ENCODE assay signal across 1 cellular context in genomic region chr19:6464070-6464873, GRCh38.
A peak's percentile ranks its signal among the peaks of the same experiment; 100 is the strongest.
TF ChIP-seq lines count a peak whose summit lies in the region.

Gene CRB3 (plus strand): TSS chr19:6464271. CDS start chr19:6464702, 431 bp downstream.

TF ChIP-seq in HepG2, 621 proteins besides CTCF, POLR2A, EP300 and RAD21 (continued from another document and continues in another):
- TF ChIP-seq IRF1 (CRISPR knock-in tag; IDR thresholded peaks at IDR 0.05; ENCODE audit: low read depth) (no peak), ZNF772 (CRISPR knock-in tag; IDR thresholded peaks at IDR 0.05) (0 out of 2 replicates have a peak, but pooled peaks have one; percentile 33), KLF16 (CRISPR knock-in tag; IDR thresholded peaks at IDR 0.05) (0 out of 4 replicates have a peak, but pooled peaks of 1 of the 2 experiments have one; percentile 22), ATF4 (CRISPR knock-in tag; IDR thresholded peaks at IDR 0.05) (no peak), CHCHD3 (CRISPR knock-in tag; IDR thresholded peaks at IDR 0.05) (no peak), SMAD3 (CRISPR knock-in tag; IDR thresholded peaks at IDR 0.05) (no peak), DZIP1 (CRISPR knock-in tag; IDR thresholded peaks at IDR 0.05) (0 out of 2 replicates have a peak, but pooled peaks have one; percentile 83), ZBTB37 (CRISPR knock-in tag; IDR thresholded peaks at IDR 0.05) (no peak), SIN3B (IDR thresholded peaks at IDR 0.05; ENCODE audit: low read length) (no peak), POLR2AphosphoS5 (IDR thresholded peaks at IDR 0.05; ENCODE audit: low read depth, low read length) (peak; percentile 38; the same call in 1 of the 2 replicates), CSRNP1 (CRISPR knock-in tag; IDR thresholded peaks at IDR 0.05) (0 out of 2 replicates have a peak, but pooled peaks have one; percentile 73), SOX6 (IDR thresholded peaks at IDR 0.05) (no peak), SOX6 (CRISPR knock-in tag; IDR thresholded peaks at IDR 0.05) (peak; percentile 50), MAX (IDR thresholded peaks at IDR 0.05) (peak; percentile 45; the same call in 1 of the 2 replicates), ATF5 (CRISPR knock-in tag; IDR thresholded peaks at IDR 0.05; ENCODE audit: low read depth) (no peak), HDAC1 (CRISPR knock-in tag; IDR thresholded peaks at IDR 0.05) (peak; percentile 63), RARA (CRISPR knock-in tag; IDR thresholded peaks at IDR 0.05) (peak; percentile 4; the same call in 1 of the 2 replicates), MTF1 (CRISPR knock-in tag; IDR thresholded peaks at IDR 0.05) (no peak), SAFB2 (CRISPR knock-in tag; IDR thresholded peaks at IDR 0.05; ENCODE audit: borderline replicate concordance, low read depth) (no peak; the same call in 1 of the 2 replicates), PITX1 (CRISPR knock-in tag; IDR thresholded peaks at IDR 0.05) (no peak; the same call in 1 of the 2 replicates), PHF20 (CRISPR knock-in tag; IDR thresholded peaks at IDR 0.05) (no peak; the same call in 1 of the 2 replicates), DMTF1 (CRISPR knock-in tag; IDR thresholded peaks at IDR 0.05) (no peak), HDAC2 (CRISPR knock-in tag; IDR thresholded peaks at IDR 0.05) (peak; percentile 18; the same call in 1 of the 2 replicates), NR2F1 (CRISPR knock-in tag; IDR thresholded peaks at IDR 0.05) (peak in 1 of 2 experiments; percentile 35; a peak in 1 of 4 replicates), NFRKB (IDR thresholded peaks at IDR 0.05) (no peak), RXRA (CRISPR knock-in tag; IDR thresholded peaks at IDR 0.05) (peak; percentile 67), ZNF282 (IDR thresholded peaks at IDR 0.05; ENCODE audit: partially characterized antibody) (no peak), ZNF589 (CRISPR knock-in tag; conservative IDR thresholded peaks at IDR 0.05) (no peak), RBAK (CRISPR knock-in tag; IDR thresholded peaks at IDR 0.05) (no peak), ZNF205 (CRISPR knock-in tag; IDR thresholded peaks at IDR 0.05) (no peak), ZSCAN22 (CRISPR knock-in tag; IDR thresholded peaks at IDR 0.05) (no peak), RBM39 (IDR thresholded peaks at IDR 0.05; ENCODE audit: low read depth, low read length, poor library complexity, severe bottlenecking) (peak; percentile 71), MBD4 (IDR thresholded peaks at IDR 0.05; ENCODE audit: borderline replicate concordance, low read length) (no peak), ZBTB42 (CRISPR knock-in tag; IDR thresholded peaks at IDR 0.05) (peak; percentile 43; the same call in 1 of the 2 replicates), ZNF678 (CRISPR knock-in tag; IDR thresholded peaks at IDR 0.05) (no peak), ZSCAN29 (CRISPR knock-in tag; conservative IDR thresholded peaks at IDR 0.05) (no peak), CEBPG (CRISPR knock-in tag; IDR thresholded peaks at IDR 0.05) (no peak), KLF6 (CRISPR knock-in tag; IDR thresholded peaks at IDR 0.05) (peak; percentile 60; the same call in 1 of the 2 replicates), TCF7 (IDR thresholded peaks at IDR 0.05; ENCODE audit: low read depth) (no peak), BRF2 (CRISPR knock-in tag; IDR thresholded peaks at IDR 0.05) (no peak), ZSCAN9 (CRISPR knock-in tag; IDR thresholded peaks at IDR 0.05; ENCODE audit: borderline replicate concordance) (no peak), SNRNP70 (IDR thresholded peaks at IDR 0.05; ENCODE audit: low read depth, low read length) (no peak), ZNF639 (CRISPR knock-in tag; conservative IDR thresholded peaks at IDR 0.05) (no peak), POLR2G (IDR thresholded peaks at IDR 0.05; ENCODE audit: low read depth, low read length) (peak; percentile 71), ZNF280B (CRISPR knock-in tag; IDR thresholded peaks at IDR 0.05; ENCODE audit: borderline replicate concordance) (peak; percentile 64; the same call in 1 of the 2 replicates), SNAI1 (CRISPR knock-in tag; IDR thresholded peaks at IDR 0.05; ENCODE audit: borderline replicate concordance) (peak; percentile 58; the same call in 1 of the 2 replicates), ZBTB4 (CRISPR knock-in tag; IDR thresholded peaks at IDR 0.05; ENCODE audit: borderline replicate concordance) (peak; percentile 54; the same call in 1 of the 2 replicates)
